12 cellular contexts compared by ENCODE assay signal in the genomic region with DNA sequence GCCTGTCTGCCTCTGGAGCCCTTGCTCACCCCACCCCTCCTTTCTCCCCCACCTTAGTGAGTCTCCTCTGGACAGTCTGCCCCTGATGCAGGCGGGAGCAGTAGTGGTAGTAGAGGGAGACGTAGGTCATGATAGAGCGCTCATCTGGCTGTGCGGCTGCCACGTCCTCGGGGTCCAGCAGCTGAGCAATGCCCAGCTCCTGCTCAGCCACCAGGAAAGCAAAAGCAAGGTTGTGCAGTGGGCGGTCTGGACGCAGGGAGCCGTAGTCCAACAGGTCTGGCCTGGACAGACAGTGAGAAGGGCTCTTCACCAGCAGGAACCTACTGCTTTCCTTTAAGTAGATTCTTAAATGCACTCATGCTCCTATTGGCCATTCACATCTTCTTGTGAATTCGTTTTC.
"Had no signal": no experiment of that assay in that cellular context is flagged by ENCODE, and none has a peak within 500 bp of the region (broad histone marks: within the 10 kb centered on the region; RNA-seq: fewer than 3 reads in every experiment).

No MANE protein-coding gene starts in this region.

- ATAC-seq: gastroesophageal sphincter; left colon; naive thymus-derived CD8-positive, alpha-beta T cell; sciatic nerve had no signal

- H3K36me3 ChIP-seq: gastroesophageal sphincter, thyroid gland had no signal

- H3K4me3 ChIP-seq: coronary artery, gastroesophageal sphincter, thyroid gland had no signal

- H3K27ac ChIP-seq: coronary artery, gastroesophageal sphincter, thyroid gland had no signal

- H3K27me3 ChIP-seq: thyroid gland had no signal

- DNase-seq: effector CD4-positive, alpha-beta T cell; glutamatergic neuron; left colon; naive thymus-derived CD8-positive, alpha-beta T cell; stimulated activated CD4-positive, alpha-beta T cell treated with anti-CD3 and anti-CD28 coated beads, Interleukin-2, amount 100 ng/mL, for 24 hours; stimulated activated CD4-positive, alpha-beta T cell treated with anti-CD3 and anti-CD28 coated beads, Interleukin-4, amount 100 ng/mL, for 4 hours; stimulated activated naive CD4-positive, alpha-beta T cell treated with Interleukin-2 at 50 U/mL for 16 hours had no signal

- H3K4me3 Mint-ChIP-seq: naive thymus-derived CD8-positive, alpha-beta T cell; type B pancreatic cell had no signal

- H3K9me3 ChIP-seq: gastroesophageal sphincter, thyroid gland had no signal

- H3K36me3 Mint-ChIP-seq: naive thymus-derived CD8-positive, alpha-beta T cell; type B pancreatic cell had no signal

- H3K27ac Mint-ChIP-seq: type B pancreatic cell had no signal

- H3K9me3 Mint-ChIP-seq: naive thymus-derived CD8-positive, alpha-beta T cell; type B pancreatic cell had no signal
